In genomic region chr14:64947710-64948611, GRCh38 we compare ENCODE assay signal across 1 cellular context.
TF ChIP-seq lines count a peak whose summit lies in the region.

No MANE protein-coding gene starts in this region.

TF ChIP-seq in HepG2, 621 proteins besides CTCF, POLR2A, EP300 and RAD21 (continued from another document and continues in another):
- TF ChIP-seq MBNL3 (CRISPR knock-in tag; conservative IDR thresholded peaks at IDR 0.05) (no peak), SUZ12 (IDR thresholded peaks at IDR 0.05; ENCODE audit: low read depth, low read length) (no peak), SPEN (CRISPR knock-in tag; IDR thresholded peaks at IDR 0.05; ENCODE audit: low read depth) (no peak), RXRB (CRISPR knock-in tag; IDR thresholded peaks at IDR 0.05; ENCODE audit: borderline replicate concordance) (0 out of 2 replicates have a peak, but pooled peaks have one; percentile 20), NONO (IDR thresholded peaks at IDR 0.05) (no peak), NONO (CRISPR knock-in tag; conservative IDR thresholded peaks at IDR 0.05) (no peak), MYC (CRISPR knock-in tag; IDR thresholded peaks at IDR 0.05; ENCODE audit: borderline replicate concordance) (no peak; the same call in 1 of the 2 replicates), KDM4B (CRISPR knock-in tag; IDR thresholded peaks at IDR 0.05) (no peak; the same call in 1 of the 2 replicates), FUBP1 (CRISPR knock-in tag; IDR thresholded peaks at IDR 0.05; ENCODE audit: borderline replicate concordance) (no peak), SKI (IDR thresholded peaks at IDR 0.05; ENCODE audit: partially characterized antibody) (peak; percentile 58), ZSCAN9 (CRISPR knock-in tag; IDR thresholded peaks at IDR 0.05; ENCODE audit: borderline replicate concordance) (0 out of 2 replicates have a peak, but pooled peaks have one; percentile 34), ZNF687 (CRISPR knock-in tag; IDR thresholded peaks at IDR 0.05) (peak; percentile 92), JARID2 (CRISPR knock-in tag; IDR thresholded peaks at IDR 0.05; ENCODE audit: insufficient replicate concordance) (no peak), ZNF414 (CRISPR knock-in tag; IDR thresholded peaks at IDR 0.05) (no peak), ETV5 (CRISPR knock-in tag; IDR thresholded peaks at IDR 0.05; ENCODE audit: borderline replicate concordance) (no peak), SOX6 (IDR thresholded peaks at IDR 0.05) (no peak), SOX6 (CRISPR knock-in tag; IDR thresholded peaks at IDR 0.05) (peak; percentile 50; the same call in 1 of the 2 replicates), RFXANK (CRISPR knock-in tag; IDR thresholded peaks at IDR 0.05) (no peak), KDM5B (CRISPR knock-in tag; IDR thresholded peaks at IDR 0.05; ENCODE audit: borderline replicate concordance) (no peak; the same call in 1 of the 2 replicates), TGIF2 (CRISPR knock-in tag; IDR thresholded peaks at IDR 0.05) (no peak), CSRNP2 (CRISPR knock-in tag; conservative IDR thresholded peaks at IDR 0.05; ENCODE audit: low read depth) (no peak), ZNF639 (CRISPR knock-in tag; conservative IDR thresholded peaks at IDR 0.05) (no peak), MATR3 (CRISPR knock-in tag; IDR thresholded peaks at IDR 0.05) (no peak), ATF4 (CRISPR knock-in tag; IDR thresholded peaks at IDR 0.05) (no peak), ZFP91 (CRISPR knock-in tag; IDR thresholded peaks at IDR 0.05; ENCODE audit: borderline replicate concordance) (peak; percentile 22; the same call in 1 of the 2 replicates), NR2F1 (CRISPR knock-in tag; IDR thresholded peaks at IDR 0.05) (peak; percentile 25 to 49; a peak in 2 of 4 replicates), MTERF4 (CRISPR knock-in tag; IDR thresholded peaks at IDR 0.05) (no peak), MTF2 (CRISPR knock-in tag; IDR thresholded peaks at IDR 0.05; ENCODE audit: borderline replicate concordance) (no peak), SMAD9 (CRISPR knock-in tag; IDR thresholded peaks at IDR 0.05) (no peak), SATB2 (CRISPR knock-in tag; IDR thresholded peaks at IDR 0.05) (no peak), PITX1 (CRISPR knock-in tag; IDR thresholded peaks at IDR 0.05) (no peak), GTF3A (CRISPR knock-in tag; conservative IDR thresholded peaks at IDR 0.05) (no peak), HMGXB3 (CRISPR knock-in tag; IDR thresholded peaks at IDR 0.05; ENCODE audit: borderline replicate concordance) (no peak), ZNF883 (CRISPR knock-in tag; IDR thresholded peaks at IDR 0.05; ENCODE audit: not compliant biosample characterization) (no peak), ZNF790 (CRISPR knock-in tag; IDR thresholded peaks at IDR 0.05; ENCODE audit: borderline replicate concordance) (no peak; the same call in 1 of the 2 replicates), SALL1 (CRISPR knock-in tag; IDR thresholded peaks at IDR 0.05) (peak; percentile 48), TCF12 (IDR thresholded peaks at IDR 0.05) (no peak), TCF12 (CRISPR knock-in tag; IDR thresholded peaks at IDR 0.05) (no peak), THRA (CRISPR knock-in tag; IDR thresholded peaks at IDR 0.05; ENCODE audit: borderline replicate concordance) (no peak; the same call in 1 of the 2 replicates)
